Comparison of ENCODE assay signal across 7 cellular contexts in genomic region chr19:15332311-15332996, GRCh38. TPM values are rescaled to one million over a fixed set of nuclear protein-coding genes. Genes with fewer than 3 reads are reported as not detected.
DNase-seq lines count a peak whose midpoint lies in the region; ATAC-seq and TF ChIP-seq lines count a peak whose summit lies in the region.

Gene BRD4 (minus strand): TSS chr19:15332539. CDS start chr19:15273099, 59,440 bp downstream.

- peaks cover 16% of the 10 kb centered on the region for H3K36me3 Mint-ChIP-seq in activated CD4-positive, alpha-beta memory T cell treated with anti-CD3 and anti-CD28 coated beads for 36 hours

- peak within 1 kb of the TSS; percentile 89 for H3K27ac ChIP-seq in lower lobe of right lung

- no peak for TF ChIP-seq CTCF in lower lobe of right lung (IDR thresholded peaks at IDR 0.05)

- DNase-seq in NCI-H2227 treated with DMSO at 0.1 percent for 48 hours (lab: John Stamatoyannopoulos, UW) (peak; percentile 34), ecto neural progenitor cell (ENCODE audit: low spot score) (peak; percentile 87), lower lobe of right lung (peak; percentile 83)
- DNase-seq in activated CD4-positive, alpha-beta memory T cell treated with anti-CD3 and anti-CD28 coated beads for 36 hours: peak; percentile 83
- DNase-seq in stimulated activated CD4-positive, alpha-beta T cell treated with anti-CD3 and anti-CD28 coated beads, TNF-alpha, amount 100 ng/mL, for 24 hours (ENCODE audit: low read depth in 3 of 3): peak; percentile 59 to 71 (median 61)

- H3K4me3 ChIP-seq in lower lobe of right lung: peak within 1 kb of the TSS; percentile 95

- H3K27me3 Mint-ChIP-seq in activated CD4-positive, alpha-beta memory T cell treated with anti-CD3 and anti-CD28 coated beads for 36 hours: no peaks in the 10 kb centered on the region

- peak; percentile 69 for TF ChIP-seq POLR2A in GM18505 (IDR thresholded peaks at IDR 0.05; ENCODE audit: borderline replicate concordance, extremely low read depth, insufficient read depth, insufficient read length)

- CTCF ChIA-PET in activated CD4-positive, alpha-beta memory T cell treated with anti-CD3 and anti-CD28 coated beads for 36 hours (lab: Charles Lee): interaction anchor here (0.6 to 1.3 kb wide), 4 partner anchors 39 to 223 kb away, joined by 3 read pairs; no protein-coding TSS in a partner anchor

- peaks cover 44% of the 10 kb centered on the region for H3K4me1 Mint-ChIP-seq in activated CD4-positive, alpha-beta memory T cell treated with anti-CD3 and anti-CD28 coated beads for 36 hours (ENCODE audit: low read depth)

- H3K4me3 Mint-ChIP-seq in activated CD4-positive, alpha-beta memory T cell treated with anti-CD3 and anti-CD28 coated beads for 36 hours: peak within 1 kb of the TSS; percentile 97

- POLR2A ChIA-PET in activated CD4-positive, alpha-beta memory T cell treated with anti-CD3 and anti-CD28 coated beads for 36 hours (lab: Charles Lee): interaction anchor here (1.1 to 4.9 kb wide), 8 partner anchors 15 to 131 kb away, joined by 3 to 23 read pairs (median 16); partner anchors contain the start of genes AKAP8 and AKAP8L

- H3K27ac Mint-ChIP-seq in activated CD4-positive, alpha-beta memory T cell treated with anti-CD3 and anti-CD28 coated beads for 36 hours: peak within 1 kb of the TSS; percentile 94

- H3K36me3 ChIP-seq in lower lobe of right lung: no peaks in the 10 kb centered on the region

- H3K9me3 ChIP-seq in lower lobe of right lung: no peaks in the 10 kb centered on the region

- H3K9me3 Mint-ChIP-seq in activated CD4-positive, alpha-beta memory T cell treated with anti-CD3 and anti-CD28 coated beads for 36 hours: no peaks in the 10 kb centered on the region

- peaks cover 53% of the 10 kb centered on the region for H3K4me1 ChIP-seq in lower lobe of right lung

- intact Hi-C loops in activated CD4-positive, alpha-beta memory T cell treated with anti-CD3 and anti-CD28 coated beads for 36 hours (cut with micrococcal nuclease): no loop called here
- intact Hi-C loops in lower lobe of right lung (cut with DNase I): no loop called here

- H3K27me3 ChIP-seq in lower lobe of right lung (ENCODE audit: low read depth): no peaks in the 10 kb centered on the region

- ATAC-seq in GM18505 (IDR thresholded peaks at IDR 0.05; ENCODE audit: unreplicated experiment) (peak; percentile 46), HG02798 (IDR thresholded peaks at IDR 0.05; ENCODE audit: poor library complexity, unreplicated experiment) (peak; percentile 66), lower lobe of right lung (peak; percentile 75 to 83)

RNA-seq across cellular contexts. Expression of gene BRD4, which starts in this region (rescaled TPM):
- 100 to 1,000 TPM in 1 of 2 experiments, 10 to 100 TPM in 1; 94.5 to 103 TPM for total RNA-seq in activated CD4-positive, alpha-beta memory T cell treated with anti-CD3 and anti-CD28 coated beads for 36 hours
- 104 TPM for total RNA-seq in lower lobe of right lung

Comparison
In these comparisons a context has a peak if more than half of its experiments do, and no peak if none do; other contexts are left out.
1. Peak in every context shown above with its lines: DNase-seq, ATAC-seq, H3K4me3 ChIP-seq and H3K27ac ChIP-seq.
2. DNase-seq: peak in every context shown above with its lines; median percentile 87 in ecto neural progenitor cell; 83 in activated CD4-positive, alpha-beta memory T cell treated with anti-CD3 and anti-CD28 coated beads for 36 hours; 83 in lower lobe of right lung; 61 in stimulated activated CD4-positive, alpha-beta T cell treated with anti-CD3 and anti-CD28 coated beads, TNF-alpha, amount 100 ng/mL, for 24 hours; 34 in NCI-H2227 treated with DMSO at 0.1 percent for 48 hours.